Comparison of ENCODE assay signal across 8 cellular contexts in the genomic region with DNA sequence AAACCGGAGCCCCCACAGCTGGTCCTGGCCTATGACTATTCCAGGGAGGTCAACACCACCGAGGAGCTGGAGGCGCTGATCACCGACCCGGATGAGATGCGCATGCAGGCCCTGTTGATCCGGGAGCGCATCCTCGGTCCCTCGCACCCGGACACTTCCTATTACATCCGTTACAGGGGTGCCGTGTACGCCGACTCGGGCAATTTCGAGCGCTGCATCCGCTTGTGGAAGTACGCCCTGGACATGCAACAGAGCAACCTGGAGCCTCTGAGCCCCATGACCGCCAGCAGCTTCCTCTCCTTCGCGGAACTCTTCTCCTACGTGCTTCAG. TPM values are rescaled to one million over a fixed set of nuclear protein-coding genes. Genes with fewer than 3 reads are reported as not detected.
DNase-seq lines count a peak whose midpoint lies in the region; ATAC-seq and TF ChIP-seq lines count a peak whose summit lies in the region.
"Not testable (repeated sequence)": the region's sequence is repeated elsewhere in the genome, so short reads cannot be mapped to it uniquely, and the experiment has no call there.

No MANE protein-coding gene starts in this region.

- H3K9me3 ChIP-seq in PC-9 (ENCODE audit: insufficient read depth, low read depth); colonic mucosa; heart right ventricle; skeletal muscle satellite cell (replicated peaks; ENCODE audit: low read length): not testable (repeated sequence)

- H3K4me3 ChIP-seq in AG04449 (ENCODE audit: low read depth, low read length) (peak overlapping the region; percentile 76), GM23338 (peak overlapping the region; percentile 67), PC-9 (peak overlapping the region; percentile 73; the same call in 1 of the 2 replicates), colonic mucosa (peak overlapping the region; percentile 97), heart right ventricle (peak overlapping the region in 9 of 10 donors; percentile 77 to 99 (median 92)), skeletal muscle satellite cell (ENCODE audit: low read length) (peak overlapping the region; percentile 91)

- peaks cover 13% of the 10 kb centered on the region for H3K27me3 Mint-ChIP-seq in GM23338 (ENCODE audit: insufficient read depth, low read depth, poor library complexity)
- H3K27me3 Mint-ChIP-seq in activated T-cell treated with anti-CD3 and anti-CD28 coated beads, Interleukin-2, amount 50 U/mL, for 4 hours (ENCODE audit: low read depth); naive B cell: not testable (repeated sequence)

- not testable (repeated sequence) for BruUV-seq in PC-9 (replicated peaks; lab: Mats Ljungman, UMichigan)

- H2AFZ ChIP-seq in GM23338, PC-9: not testable (repeated sequence)

- not testable (repeated sequence) for H3F3A ChIP-seq in GM23338 (replicated peaks; ENCODE audit: low read depth); PC-9 (ENCODE audit: insufficient read depth, low read depth)

- peak overlapping the region; percentile 88 for H3K4me2 ChIP-seq in GM23338
- H3K4me2 ChIP-seq in PC-9, result peak overlapping the region; percentile 82
- peak overlapping the region; percentile 97 for H3K4me2 ChIP-seq in skeletal muscle satellite cell (ENCODE audit: low read length)

- POLR2A ChIA-PET in AG04449 (lab: Yijun Ruan, JAX); PC-9 (lab: Charles Lee; ENCODE audit: unreplicated experiment): not testable (repeated sequence)

- CTCF ChIA-PET in AG04449 (lab: Yijun Ruan, JAX), result interaction anchor here (4.0 to 10.5 kb wide), 3 partner anchors 10 to 63 kb away, joined by 22 to 315 read pairs (median 45); a partner anchor contains a TSS
- CTCF ChIA-PET in PC-9 (lab: Charles Lee), result not testable (repeated sequence)

- H3K9me3 Mint-ChIP-seq in GM23338; activated T-cell treated with anti-CD3 and anti-CD28 coated beads, Interleukin-2, amount 50 U/mL, for 4 hours; naive B cell: not testable (repeated sequence)

- H3K27me3 ChIP-seq in GM23338 (ENCODE audit: insufficient read depth); PC-9 (ENCODE audit: insufficient read depth, low read depth); colonic mucosa; heart right ventricle; skeletal muscle satellite cell (ENCODE audit: control insufficient read depth, insufficient read depth, low read length): not testable (repeated sequence)

- H3K79me2 ChIP-seq in GM23338 (replicated peaks; ENCODE audit: insufficient read depth), result peaks cover 35% of the 10 kb centered on the region
- H3K79me2 ChIP-seq in PC-9 (ENCODE audit: low read depth), result peaks cover 47% of the 10 kb centered on the region

- TF ChIP-seq CTCF in AG04449 (IDR thresholded peaks at IDR 0.05; ENCODE audit: insufficient read depth, low read length, missing control alignments); GM23338 (conservative IDR thresholded peaks at IDR 0.05; ENCODE audit: low read depth in 2 of 2); PC-9 (conservative IDR thresholded peaks at IDR 0.05); colonic mucosa (IDR thresholded peaks at IDR 0.05); heart right ventricle (IDR thresholded peaks at IDR 0.05): not testable (repeated sequence)

- not testable (repeated sequence) for H3K27ac ChIP-seq in GM23338 (ENCODE audit: low read depth); PC-9; colonic mucosa
- H3K27ac ChIP-seq in heart right ventricle, result peak overlapping the region in 2 of 10 donors; percentile 94 to 99

- H3K4me3 Mint-ChIP-seq in GM23338 (peak overlapping the region; percentile 85), naive B cell (peak overlapping the region; percentile 65 to 89 (median 82))
- peak overlapping the region; percentile 85 for H3K4me3 Mint-ChIP-seq in activated T-cell treated with anti-CD3 and anti-CD28 coated beads, Interleukin-2, amount 50 U/mL, for 4 hours

- not testable (repeated sequence) for DNase-seq in AG04449 (ENCODE audit: low read depth, low spot score); GM23338 (ENCODE audit: low spot score); PC-9; activated T-cell treated with anti-CD3 and anti-CD28 coated beads, Interleukin-2, amount 50 U/mL, for 4 hours; colonic mucosa; naive B cell
- peak in 1 of 2 donors; percentile 24 for DNase-seq in heart right ventricle

- H3K27ac Mint-ChIP-seq in GM23338, result not testable (repeated sequence)
- H3K27ac Mint-ChIP-seq in naive B cell, result peak overlapping the region in 4 of 6 donors; percentile 36 to 90 (median 69)

- H3K9ac ChIP-seq in colonic mucosa (ENCODE audit: low read depth in 2 of 2, low read length in 2 of 2) (peak overlapping the region in 1 of 2 donors; percentile 70), skeletal muscle satellite cell (ENCODE audit: low read depth, low read length) (peak overlapping the region; percentile 93)

- H4K20me1 ChIP-seq in GM23338 (replicated peaks; ENCODE audit: insufficient read depth); PC-9 (ENCODE audit: insufficient read depth): not testable (repeated sequence)

- intact Hi-C loops in PC-9 (cut with micrococcal nuclease; ENCODE audit: unreplicated experiment); colonic mucosa (cut with DNase I): not testable (repeated sequence)
- intact Hi-C loops in heart right ventricle (cut with DNase I), result loop anchor here in 1 of 10 donors (10.0 kb wide), 1 partner anchor 218 kb away; no protein-coding TSS in a partner anchor

- not testable (repeated sequence) for H3K4me1 ChIP-seq in GM23338 (ENCODE audit: insufficient read depth); PC-9 (replicated peaks; ENCODE audit: insufficient read depth); colonic mucosa
- H3K4me1 ChIP-seq in heart right ventricle, result peaks cover 14 to 55% (median 42%) of the 10 kb centered on the region in 9 donors
- H3K4me1 ChIP-seq in skeletal muscle satellite cell (ENCODE audit: control insufficient read depth, insufficient read depth, low read length), result peaks cover 26% of the 10 kb centered on the region

- not testable (repeated sequence) for H3K36me3 ChIP-seq in GM23338 (ENCODE audit: insufficient read depth); PC-9 (ENCODE audit: low read depth); colonic mucosa
- H3K36me3 ChIP-seq in heart right ventricle (peaks cover 0 to 51% (median 17%) of the 10 kb centered on the region in 9 donors), skeletal muscle satellite cell (ENCODE audit: insufficient read depth, low read length) (peaks cover 38% of the 10 kb centered on the region)

- 85 to 86% methylated on average over 24 of the region's 24 CpGs for WGBS in heart right ventricle, 2 donors

- not testable (repeated sequence) for H3K4me1 Mint-ChIP-seq in GM23338
- H3K4me1 Mint-ChIP-seq in activated T-cell treated with anti-CD3 and anti-CD28 coated beads, Interleukin-2, amount 50 U/mL, for 4 hours (ENCODE audit: low read depth), result peaks cover 40% of the 10 kb centered on the region
- H3K4me1 Mint-ChIP-seq in naive B cell, result peaks cover 6 to 44% (median 35%) of the 10 kb centered on the region in 3 donors

- H3K9me2 ChIP-seq in GM23338 (ENCODE audit: insufficient read depth); PC-9 (ENCODE audit: insufficient read depth): not testable (repeated sequence)

- H3K36me3 Mint-ChIP-seq in GM23338 (ENCODE audit: low read depth), result peaks cover 54% of the 10 kb centered on the region
- peaks cover 13% of the 10 kb centered on the region for H3K36me3 Mint-ChIP-seq in activated T-cell treated with anti-CD3 and anti-CD28 coated beads, Interleukin-2, amount 50 U/mL, for 4 hours (ENCODE audit: insufficient read depth)
- not testable (repeated sequence) for H3K36me3 Mint-ChIP-seq in naive B cell

- not testable (repeated sequence) for ATAC-seq in GM23338; activated T-cell treated with anti-CD3 and anti-CD28 coated beads, Interleukin-2, amount 50 U/mL, for 4 hours; heart right ventricle; naive B cell (ENCODE audit: low read depth in 2 of 2)

RNA-seq across cellular contexts. Expression of a gene that starts 1.3 kb away (rescaled TPM):
- 15.2 and 16.5 TPM in 2 replicates for total RNA-seq in GM23338 (2014; rRNA removed; shearing (Covaris generic))
- polyA plus RNA-seq in GM23338 (2016; fragmentation: Nextera tagmentation; extraction: Ambion mirVana) (0.87 and 0.97 TPM in 2 replicates), heart right ventricle (10 to 100 TPM; 14.4 to 17.3 TPM), naive B cell (ENCODE audit: low read depth in 6 of 6) (1 to 10 TPM in 5 of 6 donors, under 1 TPM in 1; 0.84 to 5.0 (median 3.2) TPM)
- total RNA-seq in PC-9 (2021) (6.5 and 7.0 TPM in 2 replicates), colonic mucosa (10 to 100 TPM; 10.4 to 13.3 TPM), heart right ventricle (10 to 100 TPM; 36.5 to 51.6 (median 48.1) TPM)
- total RNA-seq in activated T-cell treated with anti-CD3 and anti-CD28 coated beads, Interleukin-2, amount 50 U/mL, for 4 hours, result 10 to 100 TPM; 31.8 to 35.8 (median 34.7) TPM
- 10.4 and 12.5 TPM in 2 replicates for total RNA-seq in skeletal muscle satellite cell (2012; rRNA removed)

RNA-seq across cellular contexts. Expression of a gene that starts 38.7 kb away (rescaled TPM):
- 0.31 and 0.38 TPM in 2 replicates for total RNA-seq in GM23338 (2014; rRNA removed; shearing (Covaris generic))
- polyA plus RNA-seq in GM23338 (2016; fragmentation: Nextera tagmentation; extraction: Ambion mirVana), result 0.32 and 0.38 TPM in 2 replicates
- 9.9 and 12.7 TPM in 2 replicates for total RNA-seq in PC-9 (2021)
- total RNA-seq in activated T-cell treated with anti-CD3 and anti-CD28 coated beads, Interleukin-2, amount 50 U/mL, for 4 hours, result 10 to 100 TPM; 31.4 to 41.2 (median 34.3) TPM
- 10 to 100 TPM; 14.0 to 27.2 TPM for total RNA-seq in colonic mucosa
- 10 to 100 TPM in 1 of 10 donors, 1 to 10 TPM in 9; 4.5 to 11.1 (median 6.9) TPM for total RNA-seq in heart right ventricle
- 1 to 10 TPM; 6.3 to 6.4 TPM for polyA plus RNA-seq in heart right ventricle
- 10 to 100 TPM in 3 of 6 donors, 1 to 10 TPM in 3; 1.0 to 22.4 (median 9.6) TPM for polyA plus RNA-seq in naive B cell (ENCODE audit: low read depth in 6 of 6)
- 3.7 and 4.1 TPM in 2 replicates for total RNA-seq in skeletal muscle satellite cell (2012; rRNA removed)
